15 cellular contexts compared by ENCODE assay signal in genomic region chr14:68849416-68849815, GRCh38.
"Had no signal": no experiment of that assay in that cellular context is flagged by ENCODE, and none has a peak within 500 bp of the region (broad histone marks: within the 10 kb centered on the region; RNA-seq: fewer than 3 reads in every experiment).

No MANE protein-coding gene starts in this region.

- H3K9me3 ChIP-seq: suprapubic skin, thyroid gland, uterus had no signal

- ATAC-seq: effector memory CD8-positive, alpha-beta T cell; foreskin keratinocyte; left lung; naive thymus-derived CD4-positive, alpha-beta T cell; stimulated activated naive CD8-positive, alpha-beta T cell treated with anti-CD3 and anti-CD28 coated beads, Interleukin-15, Interleukin-2, amounts not matched to agents 100 U/mL and 50 U/mL, for 24 hours had no signal

- H3K4me3 Mint-ChIP-seq: dendritic cell treated with granulocyte-macrophage colony-stimulating factor and Interleukin-4, amounts not matched to agents 40 ng/mL and 50 ng/mL, for 4 days; effector memory CD8-positive, alpha-beta T cell; naive thymus-derived CD4-positive, alpha-beta T cell; type B pancreatic cell had no signal

- H3K27ac ChIP-seq: foreskin keratinocyte, left lung, suprapubic skin, thyroid gland, uterus had no signal

- H3K27ac Mint-ChIP-seq: dendritic cell treated with granulocyte-macrophage colony-stimulating factor and Interleukin-4, amounts not matched to agents 40 ng/mL and 50 ng/mL, for 4 days; effector memory CD8-positive, alpha-beta T cell; naive thymus-derived CD4-positive, alpha-beta T cell; type B pancreatic cell had no signal

- H3K36me3 ChIP-seq: left lung, suprapubic skin, thyroid gland, uterus had no signal

- H3K4me1 ChIP-seq: foreskin keratinocyte, left lung, suprapubic skin, thyroid gland, uterus had no signal

- DNase-seq: effector memory CD8-positive, alpha-beta T cell; foreskin keratinocyte; hypothalamus; kidney glomerular epithelial cell; left lung; naive thymus-derived CD4-positive, alpha-beta T cell; posterior cingulate gyrus; small intestine; stimulated activated CD4-positive, alpha-beta T cell treated with anti-CD3 and anti-CD28 coated beads, Interleukin-12 subunit alpha, Interleukin-12 subunit beta, amount 100 ng/mL, for 4 hours; stimulated activated naive CD8-positive, alpha-beta T cell treated with anti-CD3 and anti-CD28 coated beads, Interleukin-15, Interleukin-2, amounts not matched to agents 100 U/mL and 50 U/mL, for 24 hours; thyroid gland; uterus had no signal

- H3K4me3 ChIP-seq: left lung, suprapubic skin, thyroid gland, uterus had no signal

- H3K27me3 ChIP-seq: foreskin keratinocyte, left lung, suprapubic skin, thyroid gland, uterus had no signal

- H3K27me3 Mint-ChIP-seq: type B pancreatic cell had no signal
